21 cellular contexts compared by ENCODE assay signal in genomic region chr4:149796381-149796780, GRCh38. TPM values are rescaled to one million over a fixed set of nuclear protein-coding genes. Genes with fewer than 3 reads are reported as not detected.
A peak's percentile ranks its signal among the peaks of the same experiment; 100 is the strongest.
DNase-seq lines count a peak whose midpoint lies in the region; ATAC-seq and TF ChIP-seq lines count a peak whose summit lies in the region.
"Had no signal": no experiment of that assay in that cellular context is flagged by ENCODE, and none has a peak within 500 bp of the region (broad histone marks: within the 10 kb centered on the region; RNA-seq: fewer than 3 reads in every experiment).

No MANE protein-coding gene starts in this region.

- H3K79me2 ChIP-seq in trophoblast cell (ENCODE audit: control insufficient read depth, insufficient read depth, low read length, poor library complexity), result no peaks in the 10 kb centered on the region

- H2AK5ac ChIP-seq in trophoblast cell (ENCODE audit: low read length), result no peak overlapping the region

- no peak overlapping the region for H2AFZ ChIP-seq in trophoblast cell (ENCODE audit: insufficient read depth, low read length, poor library complexity)

- no peak overlapping the region for H3K4me3 ChIP-seq in epithelial cell of esophagus (ENCODE audit: low read length)
- H3K4me3 ChIP-seq in trophoblast cell (ENCODE audit: low read depth, low read length), result no peak overlapping the region
- H3K4me3 ChIP-seq: BLaER1 had no signal

- no peaks in the 10 kb centered on the region for H3K36me3 ChIP-seq in trophoblast cell (ENCODE audit: control insufficient read depth in 1 of 2, insufficient read depth in 2 of 2, low read length in 2 of 2)
- H3K36me3 ChIP-seq: BLaER1 had no signal

- H2BK120ac ChIP-seq in trophoblast cell (ENCODE audit: insufficient read depth, low read length, poor library complexity), result peak overlapping the region; percentile 24

- ATAC-seq in GM21390 (IDR thresholded peaks at IDR 0.05; ENCODE audit: unreplicated experiment), result no peak

- no peaks in the 10 kb centered on the region for H3K9me3 ChIP-seq in trophoblast cell (ENCODE audit: insufficient read depth, low read depth, low read length)
- H3K9me3 ChIP-seq: BLaER1 had no signal

- no peak overlapping the region for H4K91ac ChIP-seq in trophoblast cell (ENCODE audit: low read depth, low read length)

- H3K4me2 ChIP-seq in trophoblast cell (ENCODE audit: low read length), result no peak overlapping the region
- H3K4me2 ChIP-seq: BLaER1 had no signal

- H3K14ac ChIP-seq in trophoblast cell (ENCODE audit: low read length), result no peak overlapping the region

- no peak overlapping the region for H3K18ac ChIP-seq in trophoblast cell (ENCODE audit: low read length)

- H2BK5ac ChIP-seq in trophoblast cell (ENCODE audit: low read depth, low read length, poor library complexity), result no peak overlapping the region

- H3K79me1 ChIP-seq in trophoblast cell (ENCODE audit: low read length), result no peaks in the 10 kb centered on the region

- no peak overlapping the region for H4K8ac ChIP-seq in trophoblast cell (ENCODE audit: low read depth, low read length)

- H2BK12ac ChIP-seq in trophoblast cell (ENCODE audit: low read length), result no peak overlapping the region

- H3K27ac ChIP-seq in trophoblast cell (ENCODE audit: low read depth, low read length), result no peak overlapping the region
- H3K27ac ChIP-seq: BLaER1 had no signal

- H3K9ac ChIP-seq in trophoblast cell (ENCODE audit: low read length), result no peak overlapping the region
- H3K9ac ChIP-seq: BLaER1 had no signal

- H3K4me1 ChIP-seq in trophoblast cell (ENCODE audit: control insufficient read depth in 1 of 2, insufficient read depth in 2 of 2, low read length in 2 of 2), result no peaks in the 10 kb centered on the region
- H3K4me1 ChIP-seq: BLaER1 had no signal

- H3K27me3 ChIP-seq in trophoblast cell (ENCODE audit: insufficient read depth, low read length), result no peaks in the 10 kb centered on the region
- H3K27me3 ChIP-seq: BLaER1 had no signal

- TF ChIP-seq CTCF in epithelial cell of esophagus (IDR thresholded peaks at IDR 0.05; ENCODE audit: insufficient read depth, low read depth, low read length, missing control alignments), result no peak

- no peak overlapping the region for H4K12ac ChIP-seq in trophoblast cell (ENCODE audit: low read depth, low read length)

- DNase-seq in HT1080 (ENCODE audit: low read depth) (peak; percentile 10), OCI-M1 (lab: John Stamatoyannopoulos, UW) (peak; percentile 19), epithelial cell of esophagus (ENCODE audit: low read depth) (peak; percentile 75), trophoblast cell (no peak), T-helper 1 cell (no peak), DMS53 (lab: John Stamatoyannopoulos, UW) (no peak)
- DNase-seq: CD4-positive, alpha-beta T cell; COR-L47; DMS79 treated with DMSO at 0.1 percent for 48 hours; Kasumi-1; NCI-H1105; NCI-H146; NCI-H2029; NCI-H345; NCI-H524; NCI-H82; RPMI8226; SHP77; SW 1271 had no signal

- no peak overlapping the region for H3K4ac ChIP-seq in trophoblast cell (ENCODE audit: low read depth, low read length)

- no peak overlapping the region for H3K23ac ChIP-seq in trophoblast cell (ENCODE audit: low read length)

RNA-seq across cellular contexts. Expression of gene IQCM, which starts 19.3 kb away (rescaled TPM):
- total RNA-seq in HT1080 (2014; rRNA removed; shearing (Covaris generic)), result not detected in 2 replicates
- not detected in 2 replicates for polyA plus RNA-seq in HT1080 (2015; cell fraction: cytosol; rRNA removed)
- polyA plus RNA-seq in HT1080 (2015; cell fraction: nucleus; rRNA removed), result not detected in 2 replicates
- 0.01 TPM in 1 of 2 replicates, not detected in the other for polyA plus RNA-seq in trophoblast cell (2013)
- total RNA-seq: CD4-positive, alpha-beta T cell had no signal

Comparison
In these comparisons a context has a peak if more than half of its experiments do, and no peak if none do; other contexts are left out.
1. DNase-seq: peak in HT1080 (single experiment), OCI-M1 (single experiment) and epithelial cell of esophagus (single experiment); none in trophoblast cell (0 of 2), T-helper 1 cell (0 of 5) and DMS53 (single experiment).